Comparison of ENCODE assay signal across 8 cellular contexts in genomic region chrX:11756354-11757318, GRCh38. TPM values are rescaled to one million over a fixed set of nuclear protein-coding genes. Genes with fewer than 3 reads are reported as not detected.
DNase-seq lines count a peak whose midpoint lies in the region; ATAC-seq lines count a peak whose summit lies in the region.

No MANE protein-coding gene starts in this region.

- no peaks in the 10 kb centered on the region for H3K27me3 ChIP-seq in duodenal mucosa (ENCODE audit: control insufficient read depth in 1 of 2, insufficient read depth in 2 of 2, low read length in 2 of 2)
- no peaks in the 10 kb centered on the region for H3K27me3 ChIP-seq in trophoblast cell (ENCODE audit: insufficient read depth, low read length)

- no peak overlapping the region for H4K91ac ChIP-seq in trophoblast cell (ENCODE audit: low read depth, low read length)

- H3K4me1 ChIP-seq in duodenal mucosa (ENCODE audit: control insufficient read depth in 1 of 2, insufficient read depth in 2 of 2, low read length in 2 of 2) = peaks cover 0 to 8% of the 10 kb centered on the region in 2 donors
- H3K4me1 ChIP-seq in trophoblast cell (ENCODE audit: control insufficient read depth in 1 of 2, insufficient read depth in 2 of 2, low read length in 2 of 2) = peaks cover 2 to 8% of the 10 kb centered on the region in 2 experiments

- H3K79me1 ChIP-seq in trophoblast cell (ENCODE audit: low read length) = peaks cover 13% of the 10 kb centered on the region

- H2AK5ac ChIP-seq in trophoblast cell (ENCODE audit: low read length) = no peak overlapping the region

- no peak overlapping the region for H2AFZ ChIP-seq in trophoblast cell (ENCODE audit: insufficient read depth, low read length, poor library complexity)

- no peak overlapping the region for H2BK12ac ChIP-seq in trophoblast cell (ENCODE audit: low read length)

- peaks cover 5% of the 10 kb centered on the region for H3K79me2 ChIP-seq in trophoblast cell (ENCODE audit: control insufficient read depth, insufficient read depth, low read length, poor library complexity)

- no peak overlapping the region for H2BK120ac ChIP-seq in trophoblast cell (ENCODE audit: insufficient read depth, low read length, poor library complexity)

- DNase-seq in ELR (ENCODE audit: low read depth) (peak; percentile 77), NCI-H146 (lab: John Stamatoyannopoulos, UW) (peak; percentile 11), trophoblast cell (peak; percentile 48 to 80), NCI-H1694 (lab: John Stamatoyannopoulos, UW) (no peak), AG20443 (ENCODE audit: low spot score) (no peak)
- DNase-seq in activated CD8-positive, alpha-beta memory T cell treated with anti-CD3 and anti-CD28 coated beads, Interleukin-2, amount 50 U/mL, for 48 hours = no peak

- H4K8ac ChIP-seq in trophoblast cell (ENCODE audit: low read depth, low read length) = no peak overlapping the region

- no peak overlapping the region for H3K4me2 ChIP-seq in trophoblast cell (ENCODE audit: low read length)

- no peak overlapping the region for H3K9ac ChIP-seq in duodenal mucosa (ENCODE audit: low read depth in 1 of 2, low read length in 2 of 2)
- no peak overlapping the region for H3K9ac ChIP-seq in trophoblast cell (ENCODE audit: low read length)

- no CpG with 5 or more reads among the region's 15 CpGs for WGBS in trophoblast cell (ENCODE audit: extremely low coverage, insufficient coverage, insufficient read length)

- no peak overlapping the region for H2BK5ac ChIP-seq in trophoblast cell (ENCODE audit: low read depth, low read length, poor library complexity)

- no peak for ATAC-seq in GM21619 (IDR thresholded peaks at IDR 0.05; ENCODE audit: unreplicated experiment)

- peaks cover under 1 to 4% of the 10 kb centered on the region in 2 donors for H3K36me3 ChIP-seq in duodenal mucosa (ENCODE audit: control insufficient read depth in 1 of 2, insufficient read depth in 2 of 2, low read length in 2 of 2)
- H3K36me3 ChIP-seq in trophoblast cell (ENCODE audit: control insufficient read depth in 1 of 2, insufficient read depth in 2 of 2, low read length in 2 of 2) = peaks cover 3 to 4% of the 10 kb centered on the region in 2 experiments

- no peak overlapping the region for H4K12ac ChIP-seq in trophoblast cell (ENCODE audit: low read depth, low read length)

- H3K23ac ChIP-seq in trophoblast cell (ENCODE audit: low read length) = no peak overlapping the region

- peak overlapping the region; percentile 72 to 73 for H3K4me3 ChIP-seq in duodenal mucosa (ENCODE audit: low read depth in 1 of 2, low read length in 2 of 2)
- H3K4me3 ChIP-seq in trophoblast cell (ENCODE audit: low read depth, low read length) = no peak overlapping the region

- no peak overlapping the region for H3K27ac ChIP-seq in duodenal mucosa (ENCODE audit: low read depth, low read length)
- H3K27ac ChIP-seq in trophoblast cell (ENCODE audit: low read depth, low read length) = peak overlapping the region; percentile 67

- no peak overlapping the region for H3K18ac ChIP-seq in trophoblast cell (ENCODE audit: low read length)

- no peaks in the 10 kb centered on the region for H3K9me3 ChIP-seq in duodenal mucosa (ENCODE audit: control insufficient read depth in 1 of 2, low read length in 2 of 2)
- no peaks in the 10 kb centered on the region for H3K9me3 ChIP-seq in trophoblast cell (ENCODE audit: insufficient read depth, low read depth, low read length)

- H3K14ac ChIP-seq in trophoblast cell (ENCODE audit: low read length) = no peak overlapping the region

- no peak overlapping the region for H3K4ac ChIP-seq in trophoblast cell (ENCODE audit: low read depth, low read length)

RNA-seq across cellular contexts. Expression of gene MSL3, which starts 1.4 kb away (rescaled TPM):
- 21.8 and 23.1 TPM in 2 replicates for polyA plus RNA-seq in trophoblast cell (2013)

Comparison
In these comparisons a context has a peak if more than half of its experiments do, and no peak if none do; other contexts are left out.
1. DNase-seq: peak in ELR (single experiment), NCI-H146 (single experiment) and trophoblast cell (2 of 2); none in NCI-H1694 (single experiment), activated CD8-positive, alpha-beta memory T cell treated with anti-CD3 and anti-CD28 coated beads, Interleukin-2, amount 50 U/mL, for 48 hours (single experiment) and AG20443 (single experiment).